In genomic region chr18:10487161-10487560, GRCh38 we compare ENCODE assay signal across 16 cellular contexts. TPM values are rescaled to one million over a fixed set of nuclear protein-coding genes. Genes with fewer than 3 reads are reported as not detected.
"Had no signal": no experiment of that assay in that cellular context is flagged by ENCODE, and none has a peak within 500 bp of the region (broad histone marks: within the 10 kb centered on the region; RNA-seq: fewer than 3 reads in every experiment).

No MANE protein-coding gene starts in this region.

- H3K36me3 ChIP-seq: transverse colon had no signal

- DNase-seq: activated CD8-positive, alpha-beta memory T cell treated with anti-CD3 and anti-CD28 coated beads, Interleukin-2, amount 10 ng/mL, durations not matched to agents 7 days and 5 days; activated effector memory CD4-positive, alpha-beta T cell treated with anti-CD3 and anti-CD28 coated beads, Interleukin-2, amount 50 U/mL, for 16 hours; activated T-cell treated with anti-CD3 and anti-CD28 coated beads, Interleukin-2, amount 50 U/mL, for 24 hours; amniotic stem cell; effector memory CD4-positive, alpha-beta T cell; naive thymus-derived CD8-positive, alpha-beta T cell; nucleus accumbens; stimulated activated CD4-positive, alpha-beta T cell treated with anti-CD3 and anti-CD28 coated beads, Interleukin-2, amount 100 ng/mL, for 24 hours; stimulated activated naive CD4-positive, alpha-beta T cell; substantia nigra; T-helper 17 cell; transverse colon had no signal

- H3K9me3 ChIP-seq: transverse colon had no signal

- ATAC-seq: activated CD8-positive, alpha-beta memory T cell treated with anti-CD3 and anti-CD28 coated beads, Interleukin-2, amount 10 ng/mL, durations not matched to agents 7 days and 5 days; activated naive CD4-positive, alpha-beta T cell treated with anti-CD3 and anti-CD28 coated beads, Interleukin-2, amount 50 U/mL, for 72 hours; naive thymus-derived CD8-positive, alpha-beta T cell; sciatic nerve; T-helper 17 cell had no signal

- H3K4me3 ChIP-seq: lung, transverse colon had no signal

- H3K27ac ChIP-seq: epithelial cell of prostate, transverse colon had no signal

- H3K27me3 ChIP-seq: transverse colon had no signal

RNA-seq across cellular contexts. Expression of gene APCDD1, which starts 32.7 kb away (rescaled TPM):
- total RNA-seq: activated CD8-positive, alpha-beta memory T cell treated with anti-CD3 and anti-CD28 coated beads, Interleukin-2, amount 10 ng/mL, durations not matched to agents 7 days and 5 days; activated naive CD4-positive, alpha-beta T cell treated with anti-CD3 and anti-CD28 coated beads, Interleukin-2, amount 50 U/mL, for 72 hours; naive thymus-derived CD8-positive, alpha-beta T cell; T-helper 17 cell had no signal
